In the genomic region with DNA sequence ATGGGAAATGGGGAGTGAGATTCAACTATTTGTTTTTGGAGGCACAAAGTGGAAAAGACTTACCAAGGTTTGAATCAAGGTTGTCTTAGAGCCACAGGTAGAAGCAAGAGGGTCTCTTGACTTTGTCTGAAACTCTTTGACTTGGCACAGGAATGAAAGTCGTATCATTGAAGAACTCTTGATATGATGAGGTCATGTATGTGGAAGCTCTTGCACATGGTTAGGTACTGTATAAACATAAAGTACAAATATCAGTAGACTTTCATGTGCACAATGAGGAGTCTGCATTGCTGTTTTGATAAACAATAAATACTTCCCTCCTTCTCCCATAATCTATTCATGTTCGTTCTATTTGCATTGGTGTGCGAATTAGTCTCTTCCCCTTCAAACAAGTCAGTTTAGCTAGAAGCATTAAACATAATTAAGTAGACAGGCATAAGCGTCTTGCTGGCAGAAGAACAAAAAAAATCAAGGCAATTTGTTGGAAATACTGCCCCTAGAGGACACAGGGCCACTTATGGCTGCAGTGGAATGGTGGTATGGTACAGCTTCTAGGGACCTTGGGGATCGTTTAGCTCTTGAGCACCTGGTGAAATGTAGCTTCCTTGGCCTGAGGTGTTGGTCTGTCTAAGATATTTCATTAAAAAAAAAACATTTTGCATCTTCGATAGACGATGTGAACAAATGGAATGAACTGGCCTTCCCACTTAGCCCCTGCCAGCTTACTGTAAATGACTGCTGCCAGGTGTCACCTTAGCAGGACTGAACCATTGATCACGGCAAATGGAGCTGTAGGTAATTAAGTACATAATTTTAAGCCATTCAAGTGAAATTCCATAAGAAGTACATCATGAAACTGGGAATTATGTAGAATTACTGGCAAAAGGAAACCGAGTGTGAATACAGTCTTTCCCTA, we compare ENCODE assay signal across 8 cellular contexts.
DNase-seq lines count a peak whose midpoint lies in the region; ATAC-seq, FAIRE-seq and TF ChIP-seq lines count a peak whose summit lies in the region.

No MANE protein-coding gene starts in this region.

- no peak overlapping the region for H2BK12ac ChIP-seq in H9 (ENCODE audit: insufficient read length, low read depth, low read length)

- H3K36me3 ChIP-seq in BJ (ENCODE audit: control insufficient read depth, insufficient read depth, low read length) (no peaks in the 10 kb centered on the region), OCI-LY3 (replicated peaks; ENCODE audit: low read depth, low read length) (no peaks in the 10 kb centered on the region), fibroblast of lung (ENCODE audit: control insufficient read depth, insufficient read depth, low read length) (no peaks in the 10 kb centered on the region), testis (ENCODE audit: low read depth, missing control alignments) (no peaks in the 10 kb centered on the region)

- H3K9me3 Mint-ChIP-seq in H9, result no peaks in the 10 kb centered on the region

- no peak overlapping the region for H2BK120ac ChIP-seq in H9 (ENCODE audit: low read depth, low read length, poor library complexity, severe bottlenecking)

- no peak overlapping the region for H4K8ac ChIP-seq in H9 (replicated peaks; ENCODE audit: insufficient read length, low read depth, low read length)

- POLR2A ChIA-PET in BJ (lab: Charles Lee), result no interaction called here

- H4K5ac ChIP-seq in H9 (ENCODE audit: insufficient read length, low read depth, low read length), result no peak overlapping the region

- H3K4me3 Mint-ChIP-seq in H9, result no peak overlapping the region

- H2AFZ ChIP-seq in H9 (ENCODE audit: low read length) (no peak overlapping the region), OCI-LY3 (ENCODE audit: low read depth, low read length) (no peak overlapping the region), fibroblast of lung (ENCODE audit: low read length) (no peak overlapping the region)

- ATAC-seq in GM21717 (IDR thresholded peaks at IDR 0.05; ENCODE audit: unreplicated experiment), result no peak

- no CpG with 5 or more reads among the region's 9 CpGs for WGBS in H9 (ENCODE audit: extremely low coverage, insufficient read length, low lambda C conversion rate)
- 81 to 83% methylated on average over 9 of the region's 9 CpGs for WGBS in testis, 2 donors

- H3K36me3 Mint-ChIP-seq in H9 (ENCODE audit: insufficient read depth in 1 of 3, low read depth in 3 of 3), result no peaks in the 10 kb centered on the region

- no peak overlapping the region for H3K4ac ChIP-seq in H9 (ENCODE audit: low read depth, low read length)

- H3K4me1 ChIP-seq in H9 (ENCODE audit: insufficient read depth, low read length) (no peaks in the 10 kb centered on the region), OCI-LY3 (ENCODE audit: low read length) (peaks cover 8% of the 10 kb centered on the region), fibroblast of lung (ENCODE audit: control insufficient read depth, extremely low read depth, insufficient read depth, low read length) (no peaks in the 10 kb centered on the region), testis (no peaks in the 10 kb centered on the region)

- no peak overlapping the region for H3K4me2 ChIP-seq in H9 (ENCODE audit: insufficient read depth, insufficient read length, low read length)
- H3K4me2 ChIP-seq in OCI-LY3 (ENCODE audit: low read length), result no peak overlapping the region
- H3K4me2 ChIP-seq in fibroblast of lung (ENCODE audit: extremely low read depth, insufficient read depth, low read length), result no peak overlapping the region

- no peaks in the 10 kb centered on the region; the same call in 1 of the 2 replicates for H3K27me3 Mint-ChIP-seq in H9 (ENCODE audit: low read depth)

- no peak for FAIRE-seq in urothelium cell line (lab: Jason Lieb, UNC)

- H3K79me1 ChIP-seq in H9 (ENCODE audit: insufficient read depth, low read depth, low read length, poor library complexity, severe bottlenecking), result no peaks in the 10 kb centered on the region

- no peak overlapping the region for H2BK5ac ChIP-seq in H9 (ENCODE audit: insufficient read length, low read length)

- peaks cover 2% of the 10 kb centered on the region in 2 experiments; a peak in 2 of 4 replicates for H3K4me1 Mint-ChIP-seq in H9

- H3K27ac ChIP-seq in H9 (ENCODE audit: insufficient read length, low read depth, low read length) (no peak overlapping the region), OCI-LY3 (ENCODE audit: low read length) (no peak overlapping the region), fibroblast of lung (ENCODE audit: insufficient read depth, low read length) (no peak overlapping the region), testis (no peak overlapping the region)

- TF ChIP-seq POLR2A in testis (IDR thresholded peaks at IDR 0.05), result no peak

- H3K9ac ChIP-seq in H9 (ENCODE audit: extremely low read depth, insufficient read length, low read length) (no peak overlapping the region), OCI-LY3 (ENCODE audit: low read length) (no peak overlapping the region), fibroblast of lung (ENCODE audit: insufficient read depth, low read length) (no peak overlapping the region)

- no peaks in the 10 kb centered on the region for H3K79me2 ChIP-seq in H9 (ENCODE audit: insufficient read depth, low read length)
- H3K79me2 ChIP-seq in OCI-LY3 (ENCODE audit: low read length), result no peaks in the 10 kb centered on the region
- no peaks in the 10 kb centered on the region for H3K79me2 ChIP-seq in fibroblast of lung (ENCODE audit: control insufficient read depth, insufficient read depth, low read length)

- no peak overlapping the region for H3T11ph ChIP-seq in H9 (ENCODE audit: low read length)

- no peak overlapping the region for H2AK5ac ChIP-seq in H9 (ENCODE audit: insufficient read length, low read length)

- no peak overlapping the region for H3K27ac Mint-ChIP-seq in H9

- H3K56ac ChIP-seq in H9 (ENCODE audit: insufficient read length, low read depth, low read length), result no peak overlapping the region

- H3K23ac ChIP-seq in H9 (ENCODE audit: insufficient read length, low read depth, low read length), result no peak overlapping the region

- no peaks in the 10 kb centered on the region for H4K20me1 ChIP-seq in H9 (ENCODE audit: control insufficient read depth, insufficient read depth, insufficient read length)
- H4K20me1 ChIP-seq in OCI-LY3 (ENCODE audit: insufficient read depth, low read length), result no peaks in the 10 kb centered on the region
- H4K20me1 ChIP-seq in fibroblast of lung (ENCODE audit: control insufficient read depth, extremely low read depth, insufficient read depth, low read length), result no peaks in the 10 kb centered on the region

- H3K4me3 ChIP-seq in BJ (ENCODE audit: low read depth, low read length), result no peak overlapping the region
- H3K4me3 ChIP-seq in OCI-LY3 (ENCODE audit: low read length), result no peak overlapping the region
- no peak overlapping the region for H3K4me3 ChIP-seq in fibroblast of lung (replicated peaks in 1 of 4; ENCODE audit: control extremely low read depth in 1 of 4, insufficient read depth in 1 of 4, low read depth in 3 of 4, low read length in 4 of 4)
- H3K4me3 ChIP-seq in testis, result no peak overlapping the region

- H3K9me3 ChIP-seq in H9 (ENCODE audit: control insufficient read depth, low read depth, low read length) (no peaks in the 10 kb centered on the region), OCI-LY3 (ENCODE audit: insufficient read depth, low read length) (no peaks in the 10 kb centered on the region), fibroblast of lung (ENCODE audit: control insufficient read depth, insufficient read depth, low read depth, low read length) (no peaks in the 10 kb centered on the region), testis (no peaks in the 10 kb centered on the region)

- no peaks in the 10 kb centered on the region for H3K23me2 ChIP-seq in H9 (ENCODE audit: insufficient read length, low read depth, low read length, poor library complexity, severe bottlenecking)

- no peak overlapping the region for H3K18ac ChIP-seq in H9 (ENCODE audit: insufficient read length, low read depth, low read length)

- TF ChIP-seq CTCF in BJ (IDR thresholded peaks at IDR 0.05; ENCODE audit: insufficient read depth, low read depth, low read length) (peak; percentile 48), H9 (conservative IDR thresholded peaks at IDR 0.05) (peak; percentile 79), OCI-LY3 (IDR thresholded peaks at IDR 0.05; ENCODE audit: low read depth, low read length) (peak; percentile 81), fibroblast of lung (conservative IDR thresholded peaks at IDR 0.05 in 1 of 2, IDR thresholded peaks at IDR 0.05 in 1 of 2; ENCODE audit: low read depth in 1 of 2, low read length in 2 of 2) (peak; percentile 31 to 35), testis (IDR thresholded peaks at IDR 0.05) (peak in 1 of 3 experiments; percentile 47)

- intact Hi-C loops in testis (cut with DNase I; ENCODE audit: low total_unique reads), result no loop called here

- no peaks in the 10 kb centered on the region; the same call in 1 of the 2 replicates for H3K27me3 ChIP-seq in BJ (ENCODE audit: control insufficient read depth, insufficient read depth, low read length)
- H3K27me3 ChIP-seq in H9 (ENCODE audit: insufficient read depth, low read length), result no peaks in the 10 kb centered on the region
- H3K27me3 ChIP-seq in OCI-LY3 (ENCODE audit: low read depth, low read length), result peaks cover 11% of the 10 kb centered on the region
- H3K27me3 ChIP-seq in fibroblast of lung (ENCODE audit: control insufficient read depth, insufficient read depth, low read length), result no peaks in the 10 kb centered on the region
- no peaks in the 10 kb centered on the region for H3K27me3 ChIP-seq in testis

- CTCF ChIA-PET in BJ (lab: Yijun Ruan, JAX), result interaction anchor here (0.6 to 1.0 kb wide), 5 partner anchors 25 to 321 kb away, joined by 3 to 6 read pairs (median 3); no protein-coding TSS in a partner anchor

- no peak overlapping the region for H3K14ac ChIP-seq in H9 (ENCODE audit: insufficient read depth, low read length)

- H2BK20ac ChIP-seq in H9 (ENCODE audit: low read depth, low read length, poor library complexity, severe bottlenecking), result no peak overlapping the region

- in situ Hi-C loops in G401 (cut with HindIII; ENCODE audit: low sequenced_read_pairs), result no loop called here

- H4K91ac ChIP-seq in H9 (ENCODE audit: insufficient read length, low read depth, low read length), result no peak overlapping the region

- no peak for DNase-seq in BJ (ENCODE audit: low read depth)
- DNase-seq in H9, result no peak
- peak; percentile 7 to 11 for DNase-seq in fibroblast of lung (ENCODE audit: low read depth in 2 of 2)
- peak; percentile 29 for DNase-seq in urothelium cell line (ENCODE audit: low spot score)
- DNase-seq in testis, result no peak
- DNase-seq in G401 (ENCODE audit: low spot score), result no peak

- no peak overlapping the region for H2BK15ac ChIP-seq in H9 (ENCODE audit: low read depth, low read length)

Comparison
In these comparisons a context has a peak if more than half of its experiments do, and no peak if none do; other contexts are left out.
1. DNase-seq: peak in fibroblast of lung (2 of 2) and urothelium cell line (single experiment); none in BJ (single experiment), H9 (single experiment), testis (single experiment) and G401 (single experiment).